In the genomic region with DNA sequence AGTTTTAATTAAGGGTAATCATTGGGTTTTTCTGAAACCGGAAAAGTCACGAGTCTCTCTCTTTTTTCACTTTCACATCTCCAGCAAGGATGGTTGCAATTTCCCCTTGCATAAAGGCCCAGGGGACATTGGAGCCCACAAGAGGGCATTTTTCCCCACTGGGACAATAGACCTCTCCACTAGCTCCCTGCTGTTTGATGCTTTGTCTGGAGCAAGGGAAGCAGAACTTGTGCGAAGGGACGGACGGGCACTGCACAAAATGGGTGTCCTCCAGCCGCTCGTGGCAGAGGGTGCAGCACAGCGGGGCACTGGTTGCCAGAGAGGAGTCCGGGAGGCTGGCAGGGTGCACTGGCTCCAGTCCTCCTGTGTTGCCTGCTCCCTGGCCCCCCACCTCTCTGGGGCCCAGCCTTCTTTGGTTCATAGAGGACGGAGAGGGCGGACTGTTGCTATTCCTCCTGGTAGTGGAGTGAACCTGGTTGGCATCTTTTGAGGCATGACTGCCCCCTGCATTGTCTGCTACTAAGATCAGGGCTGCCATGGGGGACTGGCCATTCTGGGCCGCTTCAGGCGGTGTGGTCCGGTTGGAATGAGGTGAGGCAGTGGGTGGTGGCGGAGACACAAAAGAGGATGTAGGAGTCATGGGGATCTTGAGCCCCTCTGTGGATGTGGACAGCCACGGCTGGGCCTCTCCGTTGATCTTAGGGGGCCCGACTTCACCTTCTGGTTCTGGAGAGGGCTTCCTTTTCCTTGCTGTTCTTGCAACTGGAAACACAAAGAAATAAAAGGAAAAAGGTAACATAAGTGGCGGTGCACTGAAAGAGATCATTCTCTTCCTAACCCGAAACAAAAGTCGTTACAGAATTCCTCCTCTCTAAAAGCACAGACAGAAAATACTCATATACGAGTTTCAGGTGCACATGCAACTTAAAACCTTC, we compare ENCODE assay signal across 8 cellular contexts. TPM values are rescaled to one million over a fixed set of nuclear protein-coding genes. Genes with fewer than 3 reads are reported as not detected.
DNase-seq lines count a peak whose midpoint lies in the region; ATAC-seq and TF ChIP-seq lines count a peak whose summit lies in the region.

No MANE protein-coding gene starts in this region.

- CTCF ChIA-PET in MCF 10A (lab: Yijun Ruan, JAX): interaction anchor here (0.5 to 1.6 kb wide), 6 partner anchors 29 to 412 kb away, joined by 3 to 8 read pairs (median 4); no protein-coding TSS in a partner anchor

- no peak for TF ChIP-seq CTCF in MCF 10A (IDR thresholded peaks at IDR 0.05; ENCODE audit: unreplicated experiment)
- no peak for TF ChIP-seq CTCF in left lung (IDR thresholded peaks at IDR 0.05)

- H3K9ac ChIP-seq in stomach smooth muscle (ENCODE audit: low read length in 2 of 2): peak overlapping the region; percentile 82 to 98

- peak overlapping the region; percentile 96 for H3K27ac Mint-ChIP-seq in MCF 10A (ENCODE audit: low read depth, unreplicated experiment)

- peak overlapping the region; percentile 68 to 82 for H3K4me3 ChIP-seq in left lung
- peak overlapping the region; percentile 94 to 98 for H3K4me3 ChIP-seq in stomach smooth muscle (ENCODE audit: low read length in 2 of 2)

- no peaks in the 10 kb centered on the region for H3K27me3 Mint-ChIP-seq in MCF 10A (ENCODE audit: insufficient read depth, unreplicated experiment)

- DNase-seq in COLO668 (lab: John Stamatoyannopoulos, UW; ENCODE audit: unreplicated experiment) (peak; percentile 76), HuH-7.5 (ENCODE audit: low spot score) (peak; percentile 51), SHP77 (lab: John Stamatoyannopoulos, UW) (peak; percentile 70 to 75), MCF 10A (ENCODE audit: unreplicated experiment) (peak; percentile 83), left lung (peak in 1 of 2 donors; percentile 84)

- H3K36me3 Mint-ChIP-seq in MCF 10A (ENCODE audit: insufficient read depth, unreplicated experiment): peaks cover 70% of the 10 kb centered on the region

- H3K9me3 Mint-ChIP-seq in MCF 10A (ENCODE audit: unreplicated experiment): no peaks in the 10 kb centered on the region

- BruUV-seq in MCF 10A (replicated peaks; lab: Mats Ljungman, UMichigan): no TSS peak

- H3K27me3 ChIP-seq in left lung (no peaks in the 10 kb centered on the region), stomach smooth muscle (ENCODE audit: control insufficient read depth in 1 of 2, insufficient read depth in 2 of 2, low read length in 2 of 2) (no peaks in the 10 kb centered on the region)

- peaks cover 56% of the 10 kb centered on the region for H3K4me1 Mint-ChIP-seq in MCF 10A (ENCODE audit: insufficient read depth, unreplicated experiment)

- H3K27ac ChIP-seq in left lung: peak overlapping the region; percentile 99 to 100
- H3K27ac ChIP-seq in stomach smooth muscle (ENCODE audit: low read length): peak overlapping the region; percentile 98

- POLR2A ChIA-PET in MCF 10A (lab: Yijun Ruan, JAX): interaction anchor here (0.6 to 20.9 kb wide), 31 partner anchors 9 to 553 kb away, joined by 3 to 904 read pairs (median 5); a partner anchor contains a TSS

- peak overlapping the region; percentile 88 for H3K4me3 Mint-ChIP-seq in MCF 10A (ENCODE audit: unreplicated experiment)

- intact Hi-C loops in MCF 10A (cut with micrococcal nuclease) (loop anchor here (1.0 to 10.0 kb wide), 5 partner anchors 43 to 495 kb away; a partner anchor contains a TSS), left lung (cut with DNase I) (loop anchor here in 1 of 2 donors (10.0 kb wide), 1 partner anchor 377 kb away; no protein-coding TSS in a partner anchor)

- peaks cover 0 to 21% of the 10 kb centered on the region in 2 donors for H3K36me3 ChIP-seq in left lung
- H3K36me3 ChIP-seq in stomach smooth muscle (ENCODE audit: control insufficient read depth in 2 of 2, insufficient read depth in 2 of 2, low read length in 2 of 2): peaks cover 8 to 30% of the 10 kb centered on the region in 2 donors

- H3K4me1 ChIP-seq in left lung (peaks cover 21 to 70% of the 10 kb centered on the region in 2 donors), stomach smooth muscle (ENCODE audit: control insufficient read depth, insufficient read depth, low read length) (peaks cover 18% of the 10 kb centered on the region)

- H3K9me3 ChIP-seq in left lung (no peaks in the 10 kb centered on the region), stomach smooth muscle (ENCODE audit: control insufficient read depth in 2 of 2, low read length in 2 of 2) (no peaks in the 10 kb centered on the region)

- ATAC-seq in left lung: no peak
- no peak for ATAC-seq in HG03097 (IDR thresholded peaks at IDR 0.05; ENCODE audit: low FRiP score, unreplicated experiment)
- ATAC-seq in GM21390 (IDR thresholded peaks at IDR 0.05; ENCODE audit: unreplicated experiment): no peak

RNA-seq across cellular contexts. Expression of a gene that starts 2.6 kb away (rescaled TPM):
- total RNA-seq in MCF 10A (2022) (149 and 217 TPM in 2 replicates), left lung (100 to 1,000 TPM; 114 to 135 TPM)
